ENCODE assay signal across 9 cellular contexts in genomic region chr1:160078392-160079195, GRCh38. TPM values are rescaled to one million over a fixed set of nuclear protein-coding genes. Genes with fewer than 3 reads are reported as not detected.
A peak's percentile ranks its signal among the peaks of the same experiment; 100 is the strongest.
DNase-seq lines count a peak whose midpoint lies in the region; ATAC-seq and TF ChIP-seq lines count a peak whose summit lies in the region.
"Had no signal": no experiment of that assay in that cellular context is flagged by ENCODE, and none has a peak within 500 bp of the region (broad histone marks: within the 10 kb centered on the region; RNA-seq: fewer than 3 reads in every experiment).

No MANE protein-coding gene starts in this region.

- H3K36me3 ChIP-seq in CD4-positive, CD25-positive, alpha-beta regulatory T cell (ENCODE audit: control insufficient read depth, insufficient read depth, low read length): no peaks in the 10 kb centered on the region
- H3K36me3 ChIP-seq in colonic mucosa: no peaks in the 10 kb centered on the region
- H3K36me3 ChIP-seq in mucosa of descending colon (ENCODE audit: low read depth): no peaks in the 10 kb centered on the region
- H3K36me3 ChIP-seq in tibial artery: no peaks in the 10 kb centered on the region

- peaks cover 39% of the 10 kb centered on the region for H3K27me3 ChIP-seq in CD4-positive, CD25-positive, alpha-beta regulatory T cell (ENCODE audit: control insufficient read depth, insufficient read depth, low read length)
- H3K27me3 ChIP-seq in colonic mucosa (peaks cover 7% of the 10 kb centered on the region), tibial artery (peaks cover 0 to 16% of the 10 kb centered on the region in 2 donors)

- CTCF ChIA-PET in activated B cell treated with CpG ODN at 0.5 μM for 24 hours (lab: Charles Lee): interaction anchor here (0.8 to 2.2 kb wide), 11 partner anchors 8 to 113 kb away, joined by 3 to 16 read pairs (median 5); partner anchors contain the start of gene KCNJ10

- H3K36me3 Mint-ChIP-seq in CD4-positive, CD25-positive, alpha-beta regulatory T cell: no peaks in the 10 kb centered on the region
- no peaks in the 10 kb centered on the region for H3K36me3 Mint-ChIP-seq in activated B cell treated with CpG ODN at 0.5 μM for 24 hours (ENCODE audit: low read depth)

- H3K27ac ChIP-seq in CD4-positive, CD25-positive, alpha-beta regulatory T cell (ENCODE audit: insufficient read depth, low read length, poor library complexity, severe bottlenecking): no peak overlapping the region
- H3K27ac ChIP-seq in colonic mucosa: no peak overlapping the region
- H3K27ac ChIP-seq in tibial artery: no peak overlapping the region

- POLR2A ChIA-PET in activated B cell treated with CpG ODN at 0.5 μM for 24 hours (lab: Charles Lee): interaction anchor here (0.5 to 0.6 kb wide), 3 partner anchors 129 to 1089 kb away, joined by 3 to 14 read pairs (median 3); no protein-coding TSS in a partner anchor

- no peak overlapping the region for H3K4me3 ChIP-seq in CD4-positive, CD25-positive, alpha-beta regulatory T cell (ENCODE audit: low read depth, low read length)
- H3K4me3 ChIP-seq in colonic mucosa (no peak overlapping the region), mucosa of descending colon (no peak overlapping the region), tibial artery (no peak overlapping the region)

- H3K27ac Mint-ChIP-seq in CD4-positive, CD25-positive, alpha-beta regulatory T cell: no peak overlapping the region
- H3K27ac Mint-ChIP-seq in activated B cell treated with CpG ODN at 0.5 μM for 24 hours: no peak overlapping the region

- H3K9me3 Mint-ChIP-seq in CD4-positive, CD25-positive, alpha-beta regulatory T cell: peaks cover 0 to 4% (median 0%) of the 10 kb centered on the region in 7 donors
- no peaks in the 10 kb centered on the region for H3K9me3 Mint-ChIP-seq in activated B cell treated with CpG ODN at 0.5 μM for 24 hours

- H3K4me1 Mint-ChIP-seq in CD4-positive, CD25-positive, alpha-beta regulatory T cell: peaks cover 0 to 4% (median 2%) of the 10 kb centered on the region in 4 donors
- H3K4me1 Mint-ChIP-seq in activated B cell treated with CpG ODN at 0.5 μM for 24 hours: peaks cover 4% of the 10 kb centered on the region

- no peak overlapping the region for H3K9ac ChIP-seq in colonic mucosa (ENCODE audit: low read depth in 2 of 2, low read length in 2 of 2)

- peaks cover 3% of the 10 kb centered on the region for H3K4me1 ChIP-seq in CD4-positive, CD25-positive, alpha-beta regulatory T cell (ENCODE audit: control insufficient read depth, insufficient read depth, low read length, poor library complexity, severe bottlenecking)
- no peaks in the 10 kb centered on the region for H3K4me1 ChIP-seq in colonic mucosa
- H3K4me1 ChIP-seq in mucosa of descending colon (ENCODE audit: low read depth): no peaks in the 10 kb centered on the region
- H3K4me1 ChIP-seq in tibial artery: peaks cover 0 to 14% (median 11%) of the 10 kb centered on the region in 4 donors

- peaks cover 65% of the 10 kb centered on the region for H3K27me3 Mint-ChIP-seq in CD4-positive, CD25-positive, alpha-beta regulatory T cell
- H3K27me3 Mint-ChIP-seq in activated B cell treated with CpG ODN at 0.5 μM for 24 hours: peaks cover 53% of the 10 kb centered on the region

- intact Hi-C loops in activated B cell treated with CpG ODN at 0.5 μM for 24 hours (cut with micrococcal nuclease) (loop anchor here (10.0 kb wide), 1 partner anchor 254 kb away; the partner anchor contains the start of gene SLAMF8), colonic mucosa (cut with DNase I) (no loop called here), mucosa of descending colon (cut with DNase I, micrococcal nuclease) (no loop called here), tibial artery (cut with DNase I; ENCODE audit: low total_unique reads) (no loop called here)

- ATAC-seq in CD4-positive, CD25-positive, alpha-beta regulatory T cell (ENCODE audit: low read depth in 2 of 2): peak; percentile 59 to 76
- ATAC-seq in GM19452 (IDR thresholded peaks at IDR 0.05; ENCODE audit: unreplicated experiment) (peak; percentile 59), activated B cell treated with CpG ODN at 0.5 μM for 24 hours (ENCODE audit: low read depth) (peak; percentile 81), mucosa of descending colon (peak; percentile 86), GM21619 (IDR thresholded peaks at IDR 0.05; ENCODE audit: unreplicated experiment) (no peak)

- TF ChIP-seq CTCF in activated B cell treated with CpG ODN at 0.5 μM for 24 hours (IDR thresholded peaks at IDR 0.05) (no peak), colonic mucosa (IDR thresholded peaks at IDR 0.05) (peak; percentile 72), mucosa of descending colon (IDR thresholded peaks at IDR 0.05) (peak; percentile 71), tibial artery (IDR thresholded peaks at IDR 0.05) (peak; percentile 48 to 55)

- no peak overlapping the region for H3K4me3 Mint-ChIP-seq in CD4-positive, CD25-positive, alpha-beta regulatory T cell
- no peak overlapping the region for H3K4me3 Mint-ChIP-seq in activated B cell treated with CpG ODN at 0.5 μM for 24 hours

- H3K9me3 ChIP-seq in CD4-positive, CD25-positive, alpha-beta regulatory T cell (ENCODE audit: control insufficient read depth in 2 of 2, low read length in 2 of 2): no peaks in the 10 kb centered on the region
- no peaks in the 10 kb centered on the region for H3K9me3 ChIP-seq in colonic mucosa
- no peaks in the 10 kb centered on the region for H3K9me3 ChIP-seq in mucosa of descending colon
- no peaks in the 10 kb centered on the region for H3K9me3 ChIP-seq in tibial artery

- peak; percentile 24 to 63 (median 52) for DNase-seq in CD4-positive, CD25-positive, alpha-beta regulatory T cell
- DNase-seq in LoVo (ENCODE audit: low spot score): peak; percentile 17
- DNase-seq in activated B cell treated with CpG ODN at 0.5 μM for 24 hours: peak; percentile 33
- peak; percentile 50 for DNase-seq in colonic mucosa
- peak in 2 of 3 donors; percentile 63 to 70 for DNase-seq in mucosa of descending colon
- no peak for DNase-seq in tibial artery

RNA-seq across cellular contexts. Expression of gene KCNJ9, which starts 2.7 kb away (rescaled TPM):
- total RNA-seq in CD4-positive, CD25-positive, alpha-beta regulatory T cell: not detected
- under 1 TPM in 2 of 4 donors, not detected in 2; 0.05 to 0.25 TPM for polyA plus RNA-seq in CD4-positive, CD25-positive, alpha-beta regulatory T cell
- not detected in 2 replicates for total RNA-seq in activated B cell treated with CpG ODN at 0.5 μM for 24 hours
- under 1 TPM; 0.11 to 0.30 TPM for total RNA-seq in colonic mucosa
- under 1 TPM in 1 of 3 donors, not detected in 2; 0.47 TPM for total RNA-seq in mucosa of descending colon
- total RNA-seq: renal cortical epithelial cell had no signal

RNA-seq across cellular contexts. Expression of gene KCNJ10, which starts 8.6 kb away (rescaled TPM):
- not detected for total RNA-seq in CD4-positive, CD25-positive, alpha-beta regulatory T cell
- not detected for polyA plus RNA-seq in CD4-positive, CD25-positive, alpha-beta regulatory T cell
- total RNA-seq in activated B cell treated with CpG ODN at 0.5 μM for 24 hours (not detected in 2 replicates), colonic mucosa (under 1 TPM in 1 of 2 donors, not detected in 1; 0.29 TPM), mucosa of descending colon (under 1 TPM; 0.23 to 0.73 (median 0.27) TPM)

RNA-seq across cellular contexts. Expression of gene IGSF8, which starts 19.8 kb away (rescaled TPM):
- total RNA-seq in CD4-positive, CD25-positive, alpha-beta regulatory T cell: 33.9 TPM
- 10 to 100 TPM; 39.2 to 45.5 (median 43.0) TPM for polyA plus RNA-seq in CD4-positive, CD25-positive, alpha-beta regulatory T cell
- total RNA-seq in activated B cell treated with CpG ODN at 0.5 μM for 24 hours (25.4 and 27.9 TPM in 2 replicates), colonic mucosa (10 to 100 TPM; 53.6 to 60.2 TPM), mucosa of descending colon (10 to 100 TPM; 38.3 to 65.0 (median 39.1) TPM)

RNA-seq across cellular contexts. Expression of gene ATP1A2, which starts 37.0 kb away (rescaled TPM):
- not detected for total RNA-seq in CD4-positive, CD25-positive, alpha-beta regulatory T cell
- not detected for polyA plus RNA-seq in CD4-positive, CD25-positive, alpha-beta regulatory T cell
- total RNA-seq in activated B cell treated with CpG ODN at 0.5 μM for 24 hours (not detected in 2 replicates), colonic mucosa (1 to 10 TPM; 1.5 to 6.1 TPM), mucosa of descending colon (100 to 1,000 TPM in 1 of 3 donors, 1 to 10 TPM in 2; 2.6 to 124 (median 4.0) TPM)

RNA-seq across cellular contexts. Expression of gene PIGM, which starts 46.8 kb away (rescaled TPM):
- total RNA-seq in CD4-positive, CD25-positive, alpha-beta regulatory T cell: 3.6 TPM
- polyA plus RNA-seq in CD4-positive, CD25-positive, alpha-beta regulatory T cell: 1 to 10 TPM; 4.3 to 5.5 (median 4.7) TPM
- total RNA-seq in activated B cell treated with CpG ODN at 0.5 μM for 24 hours: 4.5 and 5.3 TPM in 2 replicates
- total RNA-seq in colonic mucosa: 1 to 10 TPM; 4.0 to 6.2 TPM
- 1 to 10 TPM; 5.0 to 6.3 (median 5.9) TPM for total RNA-seq in mucosa of descending colon

Comparison
In these comparisons a context has a peak if more than half of its experiments do, and no peak if none do; other contexts are left out.
1. DNase-seq: peak in CD4-positive, CD25-positive, alpha-beta regulatory T cell (3 of 3), LoVo (single experiment), activated B cell treated with CpG ODN at 0.5 μM for 24 hours (single experiment), colonic mucosa (single experiment) and mucosa of descending colon (2 of 3); none in tibial artery (0 of 2).